Comparison of ENCODE assay signal across 8 cellular contexts in genomic region chr17:59372138-59372751, GRCh38. TPM values are rescaled to one million over a fixed set of nuclear protein-coding genes. Genes with fewer than 3 reads are reported as not detected.
DNase-seq lines count a peak whose midpoint lies in the region; ATAC-seq and TF ChIP-seq lines count a peak whose summit lies in the region.

No MANE protein-coding gene starts in this region.

- TF ChIP-seq EP300 in upper lobe of left lung (IDR thresholded peaks at IDR 0.05) = peak in 2 of 4 donors; percentile 6 to 47

- no peak overlapping the region for H4K8ac ChIP-seq in mesendoderm (ENCODE audit: low read depth, low read length)

- TF ChIP-seq CTCF in AG09309 (IDR thresholded peaks at IDR 0.05; ENCODE audit: control insufficient read depth, insufficient read depth, low read depth, low read length, missing control alignments) = no peak
- TF ChIP-seq CTCF in NB4 (IDR thresholded peaks at IDR 0.05; ENCODE audit: low read depth, low read length) = no peak
- TF ChIP-seq CTCF in upper lobe of left lung (IDR thresholded peaks at IDR 0.05) = no peak

- no peak overlapping the region for H3K4me3 Mint-ChIP-seq in central memory CD8-positive, alpha-beta T cell

- peaks cover 3% of the 10 kb centered on the region for H3K79me1 ChIP-seq in mesendoderm (ENCODE audit: low read length)

- H3K27me3 ChIP-seq in mesendoderm (ENCODE audit: insufficient read depth, low read length, poor library complexity) = no peaks in the 10 kb centered on the region
- H3K27me3 ChIP-seq in upper lobe of left lung = no peaks in the 10 kb centered on the region

- no peak overlapping the region for H2BK120ac ChIP-seq in mesendoderm (ENCODE audit: low read depth, low read length)

- no peak overlapping the region for H2BK5ac ChIP-seq in mesendoderm (ENCODE audit: low read length)

- peak; percentile 66 for DNase-seq in AG09309 (ENCODE audit: low read depth)
- DNase-seq in NB4 (ENCODE audit: low read depth) = peak; percentile 78
- DNase-seq in central memory CD8-positive, alpha-beta T cell (ENCODE audit: low spot score in 2 of 2) = no peak
- DNase-seq in mesendoderm = no peak
- peak in 1 of 2 donors; percentile 63 for DNase-seq in upper lobe of left lung
- no peak for DNase-seq in effector CD4-positive, alpha-beta T cell
- no peak for DNase-seq in iPS-NIHi7 (ENCODE audit: extremely low spot score)

- ATAC-seq in GM19395 (IDR thresholded peaks at IDR 0.05; ENCODE audit: unreplicated experiment) (peak; percentile 61), upper lobe of left lung (ENCODE audit: low FRiP score in 2 of 2) (peak; percentile 74 to 82)
- ATAC-seq in central memory CD8-positive, alpha-beta T cell (replicated peaks; ENCODE audit: extremely low read depth, poor library complexity, severe bottlenecking) = no peak

- no peaks in the 10 kb centered on the region for H3K9me3 Mint-ChIP-seq in central memory CD8-positive, alpha-beta T cell

- no peaks in the 10 kb centered on the region for H3K79me2 ChIP-seq in mesendoderm (ENCODE audit: control insufficient read depth, insufficient read depth, low read length)

- no peak overlapping the region for H3K4ac ChIP-seq in mesendoderm (ENCODE audit: low read depth, low read length)

- TF ChIP-seq POLR2A in NB4 (IDR thresholded peaks at IDR 0.05; ENCODE audit: extremely low read depth, insufficient read length) = no peak
- TF ChIP-seq POLR2A in upper lobe of left lung (IDR thresholded peaks at IDR 0.05) = peak in 1 of 4 donors; percentile 47

- H3K9ac ChIP-seq in mesendoderm (ENCODE audit: low read length) = no peak overlapping the region

- no peak overlapping the region for H3K4me3 ChIP-seq in AG09309 (ENCODE audit: control insufficient read depth, low read depth, low read length)
- H3K4me3 ChIP-seq in NB4 (ENCODE audit: low read depth, low read length) = peak overlapping the region; percentile 12
- no peak overlapping the region for H3K4me3 ChIP-seq in mesendoderm (ENCODE audit: low read length)
- H3K4me3 ChIP-seq in upper lobe of left lung = no peak overlapping the region

- no peaks in the 10 kb centered on the region for H3K9me3 ChIP-seq in upper lobe of left lung

- H3K27me3 Mint-ChIP-seq in central memory CD8-positive, alpha-beta T cell = no peaks in the 10 kb centered on the region

- H3K56ac ChIP-seq in mesendoderm (ENCODE audit: low read length) = peak overlapping the region; percentile 44

- no peak overlapping the region for H4K5ac ChIP-seq in mesendoderm (ENCODE audit: low read length)

- H3K18ac ChIP-seq in mesendoderm (ENCODE audit: low read length) = peak overlapping the region; percentile 61

- no peaks in the 10 kb centered on the region for H3K36me3 Mint-ChIP-seq in central memory CD8-positive, alpha-beta T cell (ENCODE audit: insufficient read depth)

- H3K4me2 ChIP-seq in mesendoderm (ENCODE audit: low read length) = no peak overlapping the region

- H3K4me1 ChIP-seq in mesendoderm (ENCODE audit: control insufficient read depth, low read depth, low read length) = peaks cover 19% of the 10 kb centered on the region
- peaks cover 81 to 95% (median 87%) of the 10 kb centered on the region in 4 donors for H3K4me1 ChIP-seq in upper lobe of left lung

- peak overlapping the region; percentile 30 for H3K27ac Mint-ChIP-seq in central memory CD8-positive, alpha-beta T cell (ENCODE audit: low read depth)

- H3K4me1 Mint-ChIP-seq in central memory CD8-positive, alpha-beta T cell = peaks cover 49% of the 10 kb centered on the region

- peak overlapping the region; percentile 42 for H2BK15ac ChIP-seq in mesendoderm (replicated peaks; ENCODE audit: low read depth)

- no peak overlapping the region for H2AK5ac ChIP-seq in mesendoderm (ENCODE audit: low read length)

- H3K36me3 ChIP-seq in mesendoderm (ENCODE audit: control insufficient read depth, insufficient read depth, low read length) (no peaks in the 10 kb centered on the region), upper lobe of left lung (no peaks in the 10 kb centered on the region)

- no peak overlapping the region for H3K27ac ChIP-seq in mesendoderm (ENCODE audit: low read depth, low read length)
- H3K27ac ChIP-seq in upper lobe of left lung = peak overlapping the region; percentile 84 to 91 (median 86)

- no CpG with 5 or more reads among the region's 2 CpGs for WGBS in mesendoderm (ENCODE audit: extremely low coverage, insufficient coverage, low lambda C conversion rate)
- WGBS in upper lobe of left lung, 2 donors = 6 to 9% methylated on average over 2 of the region's 2 CpGs

- peak overlapping the region; percentile 55 for H3K23ac ChIP-seq in mesendoderm (ENCODE audit: low read length)

RNA-seq across cellular contexts. Expression of gene YPEL2, which starts 40.8 kb away (rescaled TPM):
- polyA plus RNA-seq in mesendoderm (2013, experiment 1 of 2) = 3.5 TPM
- 2.9 TPM for polyA plus RNA-seq in mesendoderm (2013, experiment 2 of 2)
- total RNA-seq in upper lobe of left lung = 10 to 100 TPM; 17.5 to 38.8 (median 26.8) TPM

Comparison
In these comparisons a context has a peak if more than half of its experiments do, and no peak if none do; other contexts are left out.
1. DNase-seq: peak in AG09309 (single experiment) and NB4 (single experiment); none in central memory CD8-positive, alpha-beta T cell (0 of 2), mesendoderm (single experiment), effector CD4-positive, alpha-beta T cell (single experiment) and iPS-NIHi7 (single experiment).